In genomic region chr1:27601321-27601770, GRCh38 we compare ENCODE assay signal across 8 cellular contexts. TPM values are rescaled to one million over a fixed set of nuclear protein-coding genes. Genes with fewer than 3 reads are reported as not detected.
DNase-seq lines count a peak whose midpoint lies in the region; ATAC-seq and TF ChIP-seq lines count a peak whose summit lies in the region.

No MANE protein-coding gene starts in this region.

- peaks cover 54% of the 10 kb centered on the region for H3K79me2 ChIP-seq in trophoblast cell (ENCODE audit: control insufficient read depth, insufficient read depth, low read length, poor library complexity)

- H3K4me1 ChIP-seq in CD8-positive, alpha-beta memory T cell (ENCODE audit: insufficient read depth, low read length): peaks cover 67% of the 10 kb centered on the region
- peaks cover 61% of the 10 kb centered on the region for H3K4me1 ChIP-seq in SJCRH30
- peaks cover 66 to 86% (median 71%) of the 10 kb centered on the region in 3 donors for H3K4me1 ChIP-seq in esophagus squamous epithelium
- H3K4me1 ChIP-seq in trophoblast cell (ENCODE audit: control insufficient read depth in 1 of 2, insufficient read depth in 2 of 2, low read length in 2 of 2): peaks cover 63 to 65% of the 10 kb centered on the region in 2 experiments

- POLR2A ChIA-PET in CD8-positive, alpha-beta memory T cell (lab: Charles Lee): no interaction called here

- H2BK5ac ChIP-seq in trophoblast cell (ENCODE audit: low read depth, low read length, poor library complexity): peak overlapping the region; percentile 25

- no peak overlapping the region for H3K27ac ChIP-seq in CD8-positive, alpha-beta memory T cell (ENCODE audit: low read depth, low read length)
- peak overlapping the region; percentile 82 for H3K27ac ChIP-seq in SJCRH30
- H3K27ac ChIP-seq in esophagus squamous epithelium: peak overlapping the region; percentile 97 to 99 (median 98)
- H3K27ac ChIP-seq in trophoblast cell (ENCODE audit: low read depth, low read length): peak overlapping the region; percentile 46

- TF ChIP-seq POLR2A in esophagus squamous epithelium (IDR thresholded peaks at IDR 0.05): no peak

- H3K9me3 Mint-ChIP-seq in CD8-positive, alpha-beta memory T cell: no peaks in the 10 kb centered on the region

- H4K8ac ChIP-seq in trophoblast cell (ENCODE audit: low read depth, low read length): no peak overlapping the region

- intact Hi-C loops in esophagus squamous epithelium (cut with DNase I): loop anchor here (5.0 to 10.0 kb wide), 3 partner anchors 44 to 197 kb away; no protein-coding TSS in a partner anchor

- H3K9ac ChIP-seq in trophoblast cell (ENCODE audit: low read length): peak overlapping the region; percentile 54

- no peak overlapping the region for H2BK120ac ChIP-seq in trophoblast cell (ENCODE audit: insufficient read depth, low read length, poor library complexity)

- peaks cover 48% of the 10 kb centered on the region for H3K79me1 ChIP-seq in trophoblast cell (ENCODE audit: low read length)

- H3K27ac Mint-ChIP-seq in CD8-positive, alpha-beta memory T cell: peak overlapping the region; percentile 21 to 80 (median 66)

- H3K36me3 Mint-ChIP-seq in CD8-positive, alpha-beta memory T cell: peaks cover 0 to 1% (median 0%) of the 10 kb centered on the region in 3 donors

- H3K18ac ChIP-seq in trophoblast cell (ENCODE audit: low read length): no peak overlapping the region

- DNase-seq in CD8-positive, alpha-beta memory T cell: no peak
- DNase-seq in SJCRH30 (peak in 1 of 2 experiments; percentile 45), esophagus squamous epithelium (lab: John Stamatoyannopoulos, UW) (no peak), trophoblast cell (no peak), AG08395 (ENCODE audit: low spot score) (no peak)

- CTCF ChIA-PET in CD8-positive, alpha-beta memory T cell (lab: Charles Lee): interaction anchor here (0.9 to 1.9 kb wide), 9 partner anchors 9 to 301 kb away, joined by 3 to 13 read pairs (median 4); no protein-coding TSS in a partner anchor

- H2BK12ac ChIP-seq in trophoblast cell (ENCODE audit: low read length): no peak overlapping the region

- TF ChIP-seq CTCF in esophagus squamous epithelium (IDR thresholded peaks at IDR 0.05): no peak

- H3K4me1 Mint-ChIP-seq in CD8-positive, alpha-beta memory T cell: peaks cover 35 to 65% (median 51%) of the 10 kb centered on the region in 3 donors

- H2AK5ac ChIP-seq in trophoblast cell (ENCODE audit: low read length): no peak overlapping the region

- no peak overlapping the region for H3K14ac ChIP-seq in trophoblast cell (ENCODE audit: low read length)

- H3K23ac ChIP-seq in trophoblast cell (ENCODE audit: low read length): no peak overlapping the region

- H3K4me2 ChIP-seq in trophoblast cell (ENCODE audit: low read length): peak overlapping the region; percentile 90

- no peak overlapping the region for H4K91ac ChIP-seq in trophoblast cell (ENCODE audit: low read depth, low read length)

- H2AFZ ChIP-seq in trophoblast cell (ENCODE audit: insufficient read depth, low read length, poor library complexity): no peak overlapping the region

- no peaks in the 10 kb centered on the region for H3K27me3 ChIP-seq in CD8-positive, alpha-beta memory T cell (ENCODE audit: insufficient read depth, low read length, poor library complexity, severe bottlenecking)
- H3K27me3 ChIP-seq in SJCRH30 (no peaks in the 10 kb centered on the region), esophagus squamous epithelium (no peaks in the 10 kb centered on the region), trophoblast cell (ENCODE audit: insufficient read depth, low read length) (no peaks in the 10 kb centered on the region)

- H3K36me3 ChIP-seq in CD8-positive, alpha-beta memory T cell (ENCODE audit: insufficient read depth, low read length): no peaks in the 10 kb centered on the region
- H3K36me3 ChIP-seq in SJCRH30 (0 out of 2 replicates have a peak, but pooled peaks cover 2% of the 10 kb centered on the region), esophagus squamous epithelium (peaks cover 0 to 11% (median 0%) of the 10 kb centered on the region in 3 donors), trophoblast cell (ENCODE audit: control insufficient read depth in 1 of 2, insufficient read depth in 2 of 2, low read length in 2 of 2) (peaks cover 3 to 8% of the 10 kb centered on the region in 2 experiments)

- ATAC-seq in GM21576 (IDR thresholded peaks at IDR 0.05; ENCODE audit: unreplicated experiment) (no peak), HG02840 (IDR thresholded peaks at IDR 0.05; ENCODE audit: low FRiP score, unreplicated experiment) (no peak), HG02884 (IDR thresholded peaks at IDR 0.05; ENCODE audit: unreplicated experiment) (no peak)

- H3K9me3 ChIP-seq in CD8-positive, alpha-beta memory T cell (ENCODE audit: low read length): no peaks in the 10 kb centered on the region
- no peaks in the 10 kb centered on the region for H3K9me3 ChIP-seq in SJCRH30 (replicated peaks)
- no peaks in the 10 kb centered on the region for H3K9me3 ChIP-seq in esophagus squamous epithelium
- peaks cover 5% of the 10 kb centered on the region for H3K9me3 ChIP-seq in trophoblast cell (ENCODE audit: insufficient read depth, low read depth, low read length)

- H3K4me3 ChIP-seq in CD8-positive, alpha-beta memory T cell (ENCODE audit: low read length): no peak overlapping the region
- peak overlapping the region; percentile 99 for H3K4me3 ChIP-seq in SJCRH30
- peak overlapping the region; percentile 94 to 98 (median 97) for H3K4me3 ChIP-seq in esophagus squamous epithelium
- H3K4me3 ChIP-seq in trophoblast cell (ENCODE audit: low read depth, low read length): peak overlapping the region; percentile 93

- H3K27me3 Mint-ChIP-seq in CD8-positive, alpha-beta memory T cell: no peaks in the 10 kb centered on the region

- peak overlapping the region; percentile 33 to 75 (median 63) for H3K4me3 Mint-ChIP-seq in CD8-positive, alpha-beta memory T cell

- peak overlapping the region; percentile 99 for H3K4ac ChIP-seq in trophoblast cell (ENCODE audit: low read depth, low read length)

- no peak overlapping the region for H4K12ac ChIP-seq in trophoblast cell (ENCODE audit: low read depth, low read length)

RNA-seq across cellular contexts. Expression of gene AHDC1, which starts 2.6 kb away (rescaled TPM):
- 10 to 100 TPM; 11.5 TPM for total RNA-seq in CD8-positive, alpha-beta memory T cell
- polyA plus RNA-seq in CD8-positive, alpha-beta memory T cell: 1.9 TPM
- 29.7 and 30.6 TPM in 2 replicates for total RNA-seq in SJCRH30 (2014; rRNA removed; shearing (Covaris generic))
- 100 to 1,000 TPM in 1 of 4 donors, 10 to 100 TPM in 3; 22.2 to 112 (median 30.6) TPM for total RNA-seq in esophagus squamous epithelium
- polyA plus RNA-seq in trophoblast cell (2013): 37.4 and 37.5 TPM in 2 replicates

RNA-seq across cellular contexts. Expression of gene FGR, which starts 33.6 kb away (rescaled TPM):
- total RNA-seq in CD8-positive, alpha-beta memory T cell: 1 to 10 TPM; 1.6 to 1.8 TPM
- polyA plus RNA-seq in CD8-positive, alpha-beta memory T cell: 49.6 TPM
- total RNA-seq in SJCRH30 (2014; rRNA removed; shearing (Covaris generic)): not detected in 2 replicates
- total RNA-seq in esophagus squamous epithelium: 10 to 100 TPM in 2 of 4 donors, 1 to 10 TPM in 2; 1.2 to 12.4 (median 7.5) TPM
- polyA plus RNA-seq in trophoblast cell (2013): 0.04 TPM in 1 of 2 replicates, not detected in the other
